In the genomic region with DNA sequence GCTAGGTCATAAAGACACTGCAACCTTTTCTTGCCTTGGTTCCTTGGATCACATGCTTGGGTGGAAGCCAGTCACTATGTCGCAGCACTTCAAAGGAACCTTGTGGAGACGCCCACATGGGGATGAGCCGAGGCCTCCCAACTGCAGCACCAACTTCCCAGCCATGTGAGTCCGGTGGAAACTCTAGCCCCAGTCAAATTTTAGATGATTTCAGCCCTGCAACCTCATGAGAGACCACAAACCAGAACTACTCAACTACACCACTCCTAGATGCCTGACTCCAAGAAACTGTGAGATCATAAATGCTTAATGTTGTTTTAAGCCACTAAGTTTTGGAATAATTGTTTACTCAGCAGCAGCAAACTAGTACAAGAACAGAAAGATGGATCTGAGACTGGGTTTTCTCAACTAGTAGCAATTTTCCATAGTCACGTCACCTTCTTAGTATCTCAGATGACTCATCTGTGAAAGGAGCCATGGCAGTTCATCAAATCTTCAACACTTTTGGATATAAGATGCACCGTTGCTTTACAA, we compare ENCODE assay signal across 1 cellular context.
TF ChIP-seq lines count a peak whose summit lies in the region.

No MANE protein-coding gene starts in this region.

TF ChIP-seq in IMR-90, 13 proteins besides CTCF, POLR2A, EP300 and RAD21 (continued from another document):
- TF ChIP-seq, protein P1, sequence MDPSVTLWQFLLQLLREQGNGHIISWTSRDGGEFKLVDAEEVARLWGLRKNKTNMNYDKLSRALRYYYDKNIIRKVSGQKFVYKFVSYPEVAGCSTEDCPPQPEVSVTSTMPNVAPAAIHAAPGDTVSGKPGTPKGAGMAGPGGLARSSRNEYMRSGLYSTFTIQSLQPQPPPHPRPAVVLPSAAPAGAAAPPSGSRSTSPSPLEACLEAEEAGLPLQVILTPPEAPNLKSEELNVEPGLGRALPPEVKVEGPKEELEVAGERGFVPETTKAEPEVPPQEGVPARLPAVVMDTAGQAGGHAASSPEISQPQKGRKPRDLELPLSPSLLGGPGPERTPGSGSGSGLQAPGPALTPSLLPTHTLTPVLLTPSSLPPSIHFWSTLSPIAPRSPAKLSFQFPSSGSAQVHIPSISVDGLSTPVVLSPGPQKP (IDR thresholded peaks at IDR 0.05; ENCODE audit: borderline replicate concordance, low read depth, low read length) = no peak
- TF ChIP-seq FOS (IDR thresholded peaks at IDR 0.05; ENCODE audit: low read depth, low read length) = peak; percentile 91
- no peak for TF ChIP-seq RFX5 (IDR thresholded peaks at IDR 0.05; ENCODE audit: low read depth, low read length)
- peak; percentile 81 for TF ChIP-seq MAFK (IDR thresholded peaks at IDR 0.05; ENCODE audit: low read depth, low read length)
- TF ChIP-seq MXI1 (IDR thresholded peaks at IDR 0.05; ENCODE audit: borderline replicate concordance, low read depth, low read length) = no peak
- TF ChIP-seq SMC3 (IDR thresholded peaks at IDR 0.05; ENCODE audit: low read depth, low read length) = no peak
- no peak for TF ChIP-seq CHD1 (IDR thresholded peaks at IDR 0.05; ENCODE audit: low read depth, low read length)
- peak; percentile 27 for TF ChIP-seq BHLHE40 (IDR thresholded peaks at IDR 0.05; ENCODE audit: low read depth, low read length)
- TF ChIP-seq, protein P2, sequence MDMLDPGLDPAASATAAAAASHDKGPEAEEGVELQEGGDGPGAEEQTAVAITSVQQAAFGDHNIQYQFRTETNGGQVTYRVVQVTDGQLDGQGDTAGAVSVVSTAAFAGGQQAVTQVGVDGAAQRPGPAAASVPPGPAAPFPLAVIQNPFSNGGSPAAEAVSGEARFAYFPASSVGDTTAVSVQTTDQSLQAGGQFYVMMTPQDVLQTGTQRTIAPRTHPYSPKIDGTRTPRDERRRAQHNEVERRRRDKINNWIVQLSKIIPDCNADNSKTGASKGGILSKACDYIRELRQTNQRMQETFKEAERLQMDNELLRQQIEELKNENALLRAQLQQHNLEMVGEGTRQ (IDR thresholded peaks at IDR 0.05; ENCODE audit: low read depth, low read length) = peak; percentile 36; the same call in 1 of the 2 replicates
